Comparison of ENCODE assay signal across 20 cellular contexts in genomic region chr15:101221858-101222257, GRCh38. TPM values are rescaled to one million over a fixed set of nuclear protein-coding genes. Genes with fewer than 3 reads are reported as not detected.
DNase-seq lines count a peak whose midpoint lies in the region; ATAC-seq, FAIRE-seq and TF ChIP-seq lines count a peak whose summit lies in the region.
"Had no signal": no experiment of that assay in that cellular context is flagged by ENCODE, and none has a peak within 500 bp of the region (broad histone marks: within the 10 kb centered on the region; RNA-seq: fewer than 3 reads in every experiment).

No MANE protein-coding gene starts in this region.

- intact Hi-C loops in HepG2 (cut with micrococcal nuclease; ENCODE audit: unreplicated experiment) (no loop called here), right lobe of liver (cut with DNase I) (no loop called here), vagina (cut with DNase I) (no loop called here)

- CTCF ChIA-PET in HepG2 (lab: Yijun Ruan, JAX; ENCODE audit: low intra/inter-chr PET ratio, low total read pairs): no interaction called here

- H3K9ac ChIP-seq in HepG2 (ENCODE audit: insufficient read depth, low read depth, low read length) (no peak overlapping the region), mesenchymal stem cell (ENCODE audit: low read length) (peak overlapping the region; percentile 36)

- no peak for TF ChIP-seq RAD21 in HepG2 (CRISPR knock-in tag; IDR thresholded peaks at IDR 0.05)

- H4K8ac ChIP-seq in mesenchymal stem cell (ENCODE audit: low read length): no peak overlapping the region

- H4K20me1 ChIP-seq in HepG2 (ENCODE audit: insufficient read depth, low read length): peaks cover 29% of the 10 kb centered on the region; the same call in 1 of the 2 replicates

- no peak overlapping the region for H4K91ac ChIP-seq in mesenchymal stem cell (ENCODE audit: low read length)

- WGBS in HepG2 (ENCODE audit: low lambda C conversion rate): 49% methylated on average over 3 of the region's 3 CpGs
- whole genome bisulfite sequencing in right lobe of liver (ENCODE audit: insufficient coverage, low coverage, low lambda C conversion rate, missing lambda C conversion rate): 63% methylated on average over 3 of the region's 3 CpGs
- 42% methylated on average over 3 of the region's 3 CpGs for WGBS in mesenchymal stem cell
- WGBS in suprapubic skin: 16% methylated on average over 3 of the region's 3 CpGs

- TF ChIP-seq CTCF in HepG2 (CRISPR knock-in tag; IDR thresholded peaks at IDR 0.05): no peak
- TF ChIP-seq CTCF in right lobe of liver (IDR thresholded peaks at IDR 0.05): no peak
- TF ChIP-seq CTCF in brain (conservative IDR thresholded peaks at IDR 0.05): no peak
- no peak for TF ChIP-seq CTCF in suprapubic skin (IDR thresholded peaks at IDR 0.05)
- no peak for TF ChIP-seq CTCF in vagina (IDR thresholded peaks at IDR 0.05)

- H3K14ac ChIP-seq in mesenchymal stem cell (ENCODE audit: low read length in 2 of 2): no peak overlapping the region

- H3K27ac Mint-ChIP-seq in brain: peak overlapping the region in 2 of 5 experiments; percentile 88 to 89
- H3K27ac Mint-ChIP-seq: stimulated activated memory B cell treated with anti-CD40 and anti-IgM and Interleukin-4, amounts not matched to agents 10 μg/mL and 1 μg/mL and 100 μg/mL, for 72 hours had no signal

- no peak overlapping the region for H3K4me3 ChIP-seq in HepG2 (replicated peaks in 1 of 3; ENCODE audit: insufficient read depth in 1 of 3, low read depth in 2 of 3, low read length in 3 of 3)
- H3K4me3 ChIP-seq in right lobe of liver: no peak overlapping the region
- no peak overlapping the region for H3K4me3 ChIP-seq in mesenchymal stem cell (ENCODE audit: insufficient read depth in 1 of 2, low read depth in 1 of 2, low read length in 2 of 2)
- H3K4me3 ChIP-seq in suprapubic skin: no peak overlapping the region
- H3K4me3 ChIP-seq in vagina: no peak overlapping the region
- H3K4me3 ChIP-seq: left lung, upper lobe of right lung had no signal

- H3K9me3 ChIP-seq in HepG2 (ENCODE audit: low read length): no peaks in the 10 kb centered on the region
- H3K9me3 ChIP-seq in right lobe of liver: no peaks in the 10 kb centered on the region
- no peaks in the 10 kb centered on the region for H3K9me3 ChIP-seq in mesenchymal stem cell (ENCODE audit: control insufficient read depth, low read length)
- H3K9me3 ChIP-seq in suprapubic skin: no peaks in the 10 kb centered on the region
- no peaks in the 10 kb centered on the region for H3K9me3 ChIP-seq in vagina
- H3K9me3 ChIP-seq: left lung, upper lobe of right lung had no signal

- BruUV-seq in HepG2 (replicated peaks; lab: Mats Ljungman, UMichigan): no TSS peak

- H2BK12ac ChIP-seq in mesenchymal stem cell (ENCODE audit: low read length in 2 of 2): no peak overlapping the region

- H3K4me2 ChIP-seq in HepG2 (ENCODE audit: low read depth, low read length) (no peak overlapping the region), mesenchymal stem cell (ENCODE audit: low read length, poor library complexity, severe bottlenecking) (no peak overlapping the region)

- in situ Hi-C loops in HepG2 (cut with HindIII; ENCODE audit: extremely low pct_ligation_motif_present, low pct_unique_long_range_greater_than_20kb): no loop called here

- H3K36me3 ChIP-seq in HepG2 (replicated peaks in 1 of 2; ENCODE audit: control insufficient read depth in 1 of 2, insufficient read depth in 2 of 2, low read length in 2 of 2) (peaks cover 7 to 27% of the 10 kb centered on the region in 2 experiments), right lobe of liver (no peaks in the 10 kb centered on the region), mesenchymal stem cell (ENCODE audit: control insufficient read depth in 1 of 2, insufficient read depth in 2 of 2, low read depth in 1 of 2, low read length in 2 of 2) (peaks cover 26 to 38% of the 10 kb centered on the region in 2 experiments), suprapubic skin (peaks cover 3% of the 10 kb centered on the region), vagina (no peaks in the 10 kb centered on the region)
- H3K36me3 ChIP-seq: upper lobe of right lung had no signal

- peaks cover 4% of the 10 kb centered on the region for H3K79me1 ChIP-seq in mesenchymal stem cell (replicated peaks; ENCODE audit: low read length, poor library complexity, severe bottlenecking)

- H2AK5ac ChIP-seq in mesenchymal stem cell (ENCODE audit: low read length, severe bottlenecking): no peak overlapping the region

- no peak overlapping the region for H3K23ac ChIP-seq in mesenchymal stem cell (ENCODE audit: low read length in 2 of 2)

- H3K36me3 Mint-ChIP-seq in brain: peaks cover 81% of the 10 kb centered on the region

- H2BK5ac ChIP-seq in mesenchymal stem cell (ENCODE audit: low read depth, low read length, poor library complexity, severe bottlenecking): no peak overlapping the region

- no peak overlapping the region for H2BK120ac ChIP-seq in mesenchymal stem cell (ENCODE audit: low read depth, low read length)

- H3K27me3 Mint-ChIP-seq in brain: peaks cover 2% of the 10 kb centered on the region
- H3K27me3 Mint-ChIP-seq: natural killer cell treated with Interleukin-12 subunit alpha and Interleukin-12 subunit beta and Interleukin-15 and Interleukin-18, amount 100 ng/mL, for 72 hours; stimulated activated memory B cell treated with anti-CD40 and anti-IgM and Interleukin-4, amounts not matched to agents 10 μg/mL and 1 μg/mL and 100 μg/mL, for 72 hours had no signal

- peaks cover 45% of the 10 kb centered on the region for H3K4me1 ChIP-seq in HepG2 (ENCODE audit: insufficient read depth, low read length)
- H3K4me1 ChIP-seq in right lobe of liver: no peaks in the 10 kb centered on the region
- H3K4me1 ChIP-seq in mesenchymal stem cell (ENCODE audit: control insufficient read depth, insufficient read depth, low read depth, low read length): peaks cover 16% of the 10 kb centered on the region
- H3K4me1 ChIP-seq in suprapubic skin: peaks cover 44% of the 10 kb centered on the region
- H3K4me1 ChIP-seq in vagina: peaks cover 37% of the 10 kb centered on the region

- H3K27ac ChIP-seq in HepG2 (ENCODE audit: extremely low read length, insufficient read depth, low read length) (no peak overlapping the region), right lobe of liver (no peak overlapping the region), mesenchymal stem cell (ENCODE audit: low read length, poor library complexity, severe bottlenecking) (no peak overlapping the region), suprapubic skin (no peak overlapping the region), vagina (no peak overlapping the region)
- H3K27ac ChIP-seq: left lung, upper lobe of right lung, VCaP had no signal

- no peak overlapping the region for H3K18ac ChIP-seq in mesenchymal stem cell (ENCODE audit: low read depth in 1 of 2, low read length in 2 of 2)

- FAIRE-seq in HepG2 (lab: Jason Lieb, UNC): no peak
- FAIRE-seq: small intestine had no signal

- H2AFZ ChIP-seq in HepG2 (ENCODE audit: low read length): no peak overlapping the region
- no peak overlapping the region for H2AFZ ChIP-seq in mesenchymal stem cell (ENCODE audit: low read depth, low read length)

- DNase-seq in HepG2 (ENCODE audit: low spot score) (peak; percentile 72), right lobe of liver (no peak), mesenchymal stem cell (no peak), suprapubic skin (ENCODE audit: low spot score in 2 of 2) (no peak), vagina (ENCODE audit: extremely low spot score in 2 of 2) (no peak), SKM-1 treated with dmso at 0.1 percent for 144 hours (lab: John Stamatoyannopoulos, UW; ENCODE audit: unreplicated experiment) (no peak)
- DNase-seq: activated CD8-positive, alpha-beta memory T cell treated with anti-CD3 and anti-CD28 coated beads, Interleukin-2, amount 50 U/mL, for 48 hours; amygdala; GF-D8; left lung; NCI-H146; NCI-H524; OCI-M1; small intestine; upper lobe of right lung had no signal

- ATAC-seq in HepG2: peak; percentile 85
- no peak for ATAC-seq in right lobe of liver
- no peak for ATAC-seq in HG02571 (IDR thresholded peaks at IDR 0.05; ENCODE audit: unreplicated experiment)
- ATAC-seq: left lung; natural killer cell treated with Interleukin-12 subunit alpha and Interleukin-12 subunit beta and Interleukin-15 and Interleukin-18, amount 100 ng/mL, for 72 hours; stimulated activated memory B cell treated with anti-CD40 and anti-IgM and Interleukin-4, amounts not matched to agents 10 μg/mL and 1 μg/mL and 100 μg/mL, for 72 hours; upper lobe of right lung had no signal

- H3K4ac ChIP-seq in mesenchymal stem cell (ENCODE audit: low read depth in 1 of 2, low read length in 2 of 2): no peak overlapping the region

- H3K4me1 Mint-ChIP-seq in brain: peaks cover 75% of the 10 kb centered on the region

- H3K27me3 ChIP-seq in HepG2 (ENCODE audit: control insufficient read depth in 1 of 2, insufficient read depth in 2 of 2, low read length in 2 of 2): no peaks in the 10 kb centered on the region
- H3K27me3 ChIP-seq in right lobe of liver: no peaks in the 10 kb centered on the region
- H3K27me3 ChIP-seq in mesenchymal stem cell (ENCODE audit: control insufficient read depth in 1 of 2, insufficient read depth in 1 of 2, low read length in 2 of 2): no peaks in the 10 kb centered on the region
- no peaks in the 10 kb centered on the region for H3K27me3 ChIP-seq in suprapubic skin
- no peaks in the 10 kb centered on the region for H3K27me3 ChIP-seq in vagina
- H3K27me3 ChIP-seq: left lung, upper lobe of right lung had no signal

- POLR2A ChIA-PET in HepG2 (lab: Yijun Ruan, JAX): no interaction called here

- TF ChIP-seq POLR2A in HepG2 (IDR thresholded peaks at IDR 0.05; ENCODE audit: insufficient read depth in 1 of 2, low read depth in 2 of 2, low read length in 2 of 2) (no peak), right lobe of liver (IDR thresholded peaks at IDR 0.05) (no peak), suprapubic skin (IDR thresholded peaks at IDR 0.05) (no peak), vagina (IDR thresholded peaks at IDR 0.05) (no peak)

- TF ChIP-seq EP300 in HepG2 (IDR thresholded peaks at IDR 0.05; ENCODE audit: low read depth in 2 of 2, low read length in 2 of 2) (no peak), HepG2 (CRISPR knock-in tag; IDR thresholded peaks at IDR 0.05; ENCODE audit: borderline replicate concordance) (no peak), suprapubic skin (IDR thresholded peaks at IDR 0.05) (no peak)

- no peak overlapping the region for H2BK15ac ChIP-seq in mesenchymal stem cell (ENCODE audit: low read depth, poor library complexity, severe bottlenecking)

- H3K79me2 ChIP-seq in HepG2 (ENCODE audit: insufficient read depth, low read length): peaks cover 65% of the 10 kb centered on the region

- H3K9me3 Mint-ChIP-seq in brain: no peaks in the 10 kb centered on the region
- H3K9me3 Mint-ChIP-seq: natural killer cell treated with Interleukin-12 subunit alpha and Interleukin-12 subunit beta and Interleukin-15 and Interleukin-18, amount 100 ng/mL, for 72 hours; stimulated activated memory B cell treated with anti-CD40 and anti-IgM and Interleukin-4, amounts not matched to agents 10 μg/mL and 1 μg/mL and 100 μg/mL, for 72 hours had no signal

- peak overlapping the region in 3 of 5 experiments; percentile 8 to 59 (median 43) for H3K4me3 Mint-ChIP-seq in brain
- H3K4me3 Mint-ChIP-seq: natural killer cell treated with Interleukin-12 subunit alpha and Interleukin-12 subunit beta and Interleukin-15 and Interleukin-18, amount 100 ng/mL, for 72 hours; stimulated activated memory B cell treated with anti-CD40 and anti-IgM and Interleukin-4, amounts not matched to agents 10 μg/mL and 1 μg/mL and 100 μg/mL, for 72 hours had no signal

RNA-seq across cellular contexts. Expression of gene CHSY1, which starts 30.0 kb away (rescaled TPM):
- total RNA-seq in HepG2 (2016; rRNA removed; fragmentation: Illumina TruSeq; extraction: Trizol) (12.8 and 13.7 TPM in 2 replicates), right lobe of liver (10 to 100 TPM in 2 of 6 experiments, 1 to 10 TPM in 4; 4.9 to 12.6 (median 7.2) TPM), suprapubic skin (10 to 100 TPM; 29.7 to 39.6 (median 30.5) TPM), vagina (28.0 TPM)
- 4.3 and 5.4 TPM in 2 replicates for total RNA-seq in HepG2 (2016; cell fraction: cytosol; rRNA removed; fragmentation: Illumina TruSeq; extraction: Trizol; ENCODE audit: low read depth)
- total RNA-seq in HepG2 (2016; cell fraction: insoluble cytoplasmic fraction; rRNA removed; fragmentation: Illumina TruSeq; extraction: Trizol): 12.1 and 12.6 TPM in 2 replicates
- 7.0 and 7.9 TPM in 2 replicates for total RNA-seq in HepG2 (2016; cell fraction: membrane; rRNA removed; fragmentation: Illumina TruSeq; extraction: Trizol)
- total RNA-seq in HepG2 (2016; cell fraction: nucleus; rRNA removed; fragmentation: Illumina TruSeq; extraction: Trizol): 10.5 and 11.5 TPM in 2 replicates
- polyA plus RNA-seq in HepG2 (2011; rRNA removed) (11.2 and 13.3 TPM in 2 replicates), brain (ENCODE audit: insufficient read depth, low read depth, low replicate concordance) (23.9 TPM)
- polyA plus RNA-seq in HepG2 (2011; cell fraction: cytosol; rRNA removed): 10.0 and 13.2 TPM in 2 replicates
- 4.9 and 5.5 TPM in 2 replicates for polyA plus RNA-seq in HepG2 (2011; cell fraction: nucleus; rRNA removed)
- polyA plus RNA-seq in HepG2 (2012): 11.0 and 11.8 TPM in 2 replicates
- polyA plus RNA-seq in HepG2 (2016; cell fraction: cytosol; fragmentation: Illumina TruSeq; extraction: Trizol; ENCODE audit: low read depth): 0.72 and 0.77 TPM in 2 replicates
- polyA plus RNA-seq in HepG2 (2016; cell fraction: insoluble cytoplasmic fraction; fragmentation: Illumina TruSeq; extraction: Trizol; ENCODE audit: low read depth): 13.1 and 14.5 TPM in 2 replicates
- polyA plus RNA-seq in HepG2 (2016; cell fraction: membrane; fragmentation: Illumina TruSeq; extraction: Trizol; ENCODE audit: low read depth): 4.8 TPM in 2 replicates
- 14.6 and 15.9 TPM in 2 replicates for polyA plus RNA-seq in HepG2 (2016; cell fraction: nucleus; fragmentation: Illumina TruSeq; extraction: Trizol; ENCODE audit: insufficient read depth, low read depth)
- polyA minus RNA-seq in HepG2 (2011; rRNA and poly(A)+ RNA removed; ENCODE audit: low replicate concordance): 12.6 and 31.1 TPM in 2 replicates
- polyA minus RNA-seq in HepG2 (2011; cell fraction: cytosol; rRNA and poly(A)+ RNA removed): 16.8 and 17.1 TPM in 2 replicates
- polyA minus RNA-seq in HepG2 (2011; cell fraction: nucleus; rRNA and poly(A)+ RNA removed): 15.8 and 18.3 TPM in 2 replicates
- polyA plus RNA-seq in mesenchymal stem cell (2013, experiment 1 of 2): 30.7 TPM
- 32.2 TPM for polyA plus RNA-seq in mesenchymal stem cell (2013, experiment 2 of 2)

RNA-seq across cellular contexts. Expression of gene SELENOS, which starts 55.4 kb away (rescaled TPM):
- 31.6 and 63.0 TPM in 2 replicates for total RNA-seq in HepG2 (2016; rRNA removed; fragmentation: Illumina TruSeq; extraction: Trizol)
- 25.6 and 30.5 TPM in 2 replicates for total RNA-seq in HepG2 (2016; cell fraction: cytosol; rRNA removed; fragmentation: Illumina TruSeq; extraction: Trizol; ENCODE audit: low read depth)
- 31.1 and 66.3 TPM in 2 replicates for total RNA-seq in HepG2 (2016; cell fraction: insoluble cytoplasmic fraction; rRNA removed; fragmentation: Illumina TruSeq; extraction: Trizol)
- total RNA-seq in HepG2 (2016; cell fraction: membrane; rRNA removed; fragmentation: Illumina TruSeq; extraction: Trizol): 32.0 and 35.3 TPM in 2 replicates
- total RNA-seq in HepG2 (2016; cell fraction: nucleus; rRNA removed; fragmentation: Illumina TruSeq; extraction: Trizol): 52.7 and 62.7 TPM in 2 replicates
- 56.6 and 66.1 TPM in 2 replicates for polyA plus RNA-seq in HepG2 (2011; rRNA removed)
- polyA plus RNA-seq in HepG2 (2011; cell fraction: cytosol; rRNA removed): 58.8 and 79.4 TPM in 2 replicates
- 21.8 and 28.5 TPM in 2 replicates for polyA plus RNA-seq in HepG2 (2011; cell fraction: nucleus; rRNA removed)
- 38.2 and 44.5 TPM in 2 replicates for polyA plus RNA-seq in HepG2 (2012)
- 19.0 and 26.3 TPM in 2 replicates for polyA plus RNA-seq in HepG2 (2016; cell fraction: cytosol; fragmentation: Illumina TruSeq; extraction: Trizol; ENCODE audit: low read depth)
- polyA plus RNA-seq in HepG2 (2016; cell fraction: insoluble cytoplasmic fraction; fragmentation: Illumina TruSeq; extraction: Trizol; ENCODE audit: low read depth): 29.3 and 32.0 TPM in 2 replicates
- polyA plus RNA-seq in HepG2 (2016; cell fraction: membrane; fragmentation: Illumina TruSeq; extraction: Trizol; ENCODE audit: low read depth): 23.0 and 24.1 TPM in 2 replicates
- 81.3 and 91.5 TPM in 2 replicates for polyA plus RNA-seq in HepG2 (2016; cell fraction: nucleus; fragmentation: Illumina TruSeq; extraction: Trizol; ENCODE audit: insufficient read depth, low read depth)
- 31.0 and 35.1 TPM in 2 replicates for polyA minus RNA-seq in HepG2 (2011; rRNA and poly(A)+ RNA removed; ENCODE audit: low replicate concordance)
- polyA minus RNA-seq in HepG2 (2011; cell fraction: cytosol; rRNA and poly(A)+ RNA removed): 19.4 and 21.8 TPM in 2 replicates
- 64.9 and 77.1 TPM in 2 replicates for polyA minus RNA-seq in HepG2 (2011; cell fraction: nucleus; rRNA and poly(A)+ RNA removed)
- 10 to 100 TPM; 30.4 to 52.5 (median 39.6) TPM for total RNA-seq in right lobe of liver
- 50.0 TPM for polyA plus RNA-seq in brain (ENCODE audit: insufficient read depth, low read depth, low replicate concordance)
- 89.5 TPM for polyA plus RNA-seq in mesenchymal stem cell (2013, experiment 1 of 2)
- 95.2 TPM for polyA plus RNA-seq in mesenchymal stem cell (2013, experiment 2 of 2)
- 10 to 100 TPM; 39.8 to 88.3 (median 50.2) TPM for total RNA-seq in suprapubic skin
- 47.6 TPM for total RNA-seq in vagina
